ENCODE assay signal across 14 cellular contexts in genomic region chr3:172982731-172983364, GRCh38.
DNase-seq lines count a peak whose midpoint lies in the region; ATAC-seq and TF ChIP-seq lines count a peak whose summit lies in the region.
"Had no signal": no experiment of that assay in that cellular context is flagged by ENCODE, and none has a peak within 500 bp of the region (broad histone marks: within the 10 kb centered on the region; RNA-seq: fewer than 3 reads in every experiment).

No MANE protein-coding gene starts in this region.

- TF ChIP-seq RAD21 in Ishikawa (IDR thresholded peaks at IDR 0.05; ENCODE audit: low read depth), result peak; percentile 65

- H3K4me3 Mint-ChIP-seq in stimulated activated memory B cell treated with anti-CD40 and anti-IgM and Interleukin-4, amounts not matched to agents 10 μg/mL and 1 μg/mL and 100 μg/mL, for 72 hours, result no peak overlapping the region
- H3K4me3 Mint-ChIP-seq: memory B cell, WTC11 had no signal

- TF ChIP-seq EP300 in Ishikawa (IDR thresholded peaks at IDR 0.05; ENCODE audit: borderline replicate concordance), result no peak

- peaks cover 4% of the 10 kb centered on the region for H3K9me3 Mint-ChIP-seq in stimulated activated memory B cell treated with anti-CD40 and anti-IgM and Interleukin-4, amounts not matched to agents 10 μg/mL and 1 μg/mL and 100 μg/mL, for 72 hours
- H3K9me3 Mint-ChIP-seq: WTC11 had no signal

- no peak for ATAC-seq in GM18502 (IDR thresholded peaks at IDR 0.05; ENCODE audit: poor library complexity, unreplicated experiment)
- ATAC-seq in stimulated activated memory B cell treated with anti-CD40 and anti-IgM and Interleukin-4, amounts not matched to agents 10 μg/mL and 1 μg/mL and 100 μg/mL, for 72 hours, result no peak
- ATAC-seq: WTC11 had no signal

- DNase-seq in Daoy (ENCODE audit: low read depth), result peak; percentile 7
- peak; percentile 41 for DNase-seq in adipocyte (ENCODE audit: low read depth)
- DNase-seq in kidney tubule cell (ENCODE audit: low spot score), result peak; percentile 2
- no peak for DNase-seq in AML-193 (lab: John Stamatoyannopoulos, UW)
- DNase-seq in foreskin fibroblast, result no peak
- DNase-seq: activated naive CD4-positive, alpha-beta T cell treated with Interleukin-2 at 50 U/mL for 16 hours; NCI-H510A; stimulated activated naive CD4-positive, alpha-beta T cell had no signal

- TF ChIP-seq CTCF in foreskin fibroblast (IDR thresholded peaks at IDR 0.05; ENCODE audit: low read depth, low read length), result no peak

- peaks cover 9% of the 10 kb centered on the region for H3K27me3 ChIP-seq in adipocyte (replicated peaks; ENCODE audit: control insufficient read depth, insufficient read depth, low read length)
- H3K27me3 ChIP-seq: esophagus muscularis mucosa had no signal

- H3K27me3 Mint-ChIP-seq in stimulated activated memory B cell treated with anti-CD40 and anti-IgM and Interleukin-4, amounts not matched to agents 10 μg/mL and 1 μg/mL and 100 μg/mL, for 72 hours, result no peaks in the 10 kb centered on the region
- H3K27me3 Mint-ChIP-seq: memory B cell had no signal

- H3K4me1 Mint-ChIP-seq in stimulated activated memory B cell treated with anti-CD40 and anti-IgM and Interleukin-4, amounts not matched to agents 10 μg/mL and 1 μg/mL and 100 μg/mL, for 72 hours, result no peaks in the 10 kb centered on the region
- H3K4me1 Mint-ChIP-seq: memory B cell had no signal

- H3K4me1 ChIP-seq in adipocyte (ENCODE audit: control insufficient read depth, insufficient read depth, low read length), result no peaks in the 10 kb centered on the region
- H3K4me1 ChIP-seq: esophagus muscularis mucosa had no signal

- no peaks in the 10 kb centered on the region for H3K9me3 ChIP-seq in adipocyte (ENCODE audit: control insufficient read depth, low read length)
- H3K9me3 ChIP-seq: esophagus muscularis mucosa had no signal

- H3K4me3 ChIP-seq in adipocyte (ENCODE audit: low read length) (no peak overlapping the region), foreskin fibroblast (ENCODE audit: low read depth in 1 of 2, low read length in 2 of 2) (no peak overlapping the region)
- H3K4me3 ChIP-seq: esophagus muscularis mucosa had no signal

- no peak overlapping the region for H3K9ac ChIP-seq in adipocyte (ENCODE audit: low read length)

- H3K36me3 ChIP-seq in adipocyte (ENCODE audit: control insufficient read depth, insufficient read depth, low read length, severe bottlenecking), result no peaks in the 10 kb centered on the region
- H3K36me3 ChIP-seq: esophagus muscularis mucosa had no signal

- no peaks in the 10 kb centered on the region for H3K36me3 Mint-ChIP-seq in stimulated activated memory B cell treated with anti-CD40 and anti-IgM and Interleukin-4, amounts not matched to agents 10 μg/mL and 1 μg/mL and 100 μg/mL, for 72 hours
- H3K36me3 Mint-ChIP-seq: memory B cell, WTC11 had no signal

- no peak overlapping the region for H3K27ac Mint-ChIP-seq in stimulated activated memory B cell treated with anti-CD40 and anti-IgM and Interleukin-4, amounts not matched to agents 10 μg/mL and 1 μg/mL and 100 μg/mL, for 72 hours
- H3K27ac Mint-ChIP-seq: memory B cell, WTC11 had no signal

TF ChIP-seq in Ishikawa, 13 proteins besides CTCF, POLR2A, EP300 and RAD21:
- TF ChIP-seq MAX (IDR thresholded peaks at IDR 0.05) (no peak), FOXM1 (IDR thresholded peaks at IDR 0.05; ENCODE audit: borderline replicate concordance, low read depth) (no peak), EGR1 (IDR thresholded peaks at IDR 0.05) (no peak)

Comparison
In these comparisons a context has a peak if more than half of its experiments do, and no peak if none do; other contexts are left out.
1. DNase-seq: peak in Daoy (single experiment), adipocyte (single experiment) and kidney tubule cell (single experiment); none in AML-193 (0 of 2) and foreskin fibroblast (0 of 2).